2 cellular contexts compared by ENCODE assay signal in genomic region chr9:80378669-80379293, GRCh38.
TF ChIP-seq lines count a peak whose summit lies in the region.

No MANE protein-coding gene starts in this region.

TF ChIP-seq in IMR-90, 13 proteins besides CTCF, POLR2A, EP300 and RAD21:
- TF ChIP-seq CHD1 (IDR thresholded peaks at IDR 0.05; ENCODE audit: low read depth, low read length) = no peak
- peak; percentile 61; the same call in 1 of the 2 replicates for TF ChIP-seq CEBPB (IDR thresholded peaks at IDR 0.05; ENCODE audit: low read depth, low read length)

TF ChIP-seq in HepG2, 621 proteins besides CTCF, POLR2A, EP300 and RAD21:
- TF ChIP-seq ARHGAP35 (CRISPR knock-in tag; IDR thresholded peaks at IDR 0.05; ENCODE audit: borderline replicate concordance) (no peak), ZNF234 (CRISPR knock-in tag; conservative IDR thresholded peaks at IDR 0.05) (no peak), HNRNPL (IDR thresholded peaks at IDR 0.05; ENCODE audit: low read depth, low read length) (no peak), NFE2L1 (CRISPR knock-in tag; IDR thresholded peaks at IDR 0.05; ENCODE audit: borderline replicate concordance) (no peak), ZIK1 (CRISPR knock-in tag; IDR thresholded peaks at IDR 0.05; ENCODE audit: borderline replicate concordance, low read depth) (no peak), ZNF75D (CRISPR knock-in tag; IDR thresholded peaks at IDR 0.05; ENCODE audit: borderline replicate concordance) (no peak), ELF1 (CRISPR knock-in tag; IDR thresholded peaks at IDR 0.05) (no peak), TEF (CRISPR knock-in tag; IDR thresholded peaks at IDR 0.05) (no peak), XRCC5 (optimal IDR thresholded peaks at IDR 0.05; ENCODE audit: low read length) (no peak), CBX5 (CRISPR knock-in tag; IDR thresholded peaks at IDR 0.05; ENCODE audit: borderline replicate concordance) (no peak)
